Comparison of ENCODE assay signal across 24 cellular contexts in genomic region chr5:68467791-68468190, GRCh38.
"Had no signal": no experiment of that assay in that cellular context is flagged by ENCODE, and none has a peak within 500 bp of the region (broad histone marks: within the 10 kb centered on the region; RNA-seq: fewer than 3 reads in every experiment).

No MANE protein-coding gene starts in this region.

- H3K4me1 ChIP-seq: esophagus muscularis mucosa, foreskin keratinocyte, gastroesophageal sphincter, psoas muscle, stomach had no signal

- H3K9me3 ChIP-seq: esophagus muscularis mucosa, gastroesophageal sphincter, ovary, psoas muscle, stomach, thyroid gland had no signal

- DNase-seq: dermis blood vessel endothelial cell; effector memory CD4-positive, alpha-beta T cell; heart left ventricle; hippocampal formation; left cardiac atrium; mesendoderm; midbrain; natural killer cell; occipital lobe; ovary; posterior cingulate gyrus; psoas muscle; right cardiac atrium; stimulated activated CD4-positive, alpha-beta T cell treated with anti-CD3 and anti-CD28 coated beads, Interleukin-15, amount 100 ng/mL, for 24 hours; stimulated activated CD4-positive, alpha-beta T cell treated with anti-CD3 and anti-CD28 coated beads, Interleukin-4, amount 100 ng/mL, for 1 hour; stimulated activated CD8-positive, alpha-beta memory T cell treated with anti-CD3 and anti-CD28 coated beads, Interleukin-4, amount 100 ng/mL, for 48 hours; stimulated activated naive CD4-positive, alpha-beta T cell treated with Interleukin-2 at 50 U/mL for 16 hours; stomach; thyroid gland had no signal

- ATAC-seq: foreskin keratinocyte, gastroesophageal sphincter, heart left ventricle, left cardiac atrium, natural killer cell, psoas muscle, right cardiac atrium had no signal

- H3K27me3 ChIP-seq: esophagus muscularis mucosa, foreskin keratinocyte, gastroesophageal sphincter, heart left ventricle, ovary, stomach, thyroid gland had no signal

- H3K36me3 ChIP-seq: esophagus muscularis mucosa, gastroesophageal sphincter, heart left ventricle, ovary, stomach, thyroid gland had no signal

- H3K4me3 ChIP-seq: coronary artery, esophagus muscularis mucosa, gastroesophageal sphincter, heart left ventricle, ovary, psoas muscle, skin epidermis, stomach, thyroid gland had no signal

- H3K27ac ChIP-seq: coronary artery, esophagus muscularis mucosa, foreskin keratinocyte, gastroesophageal sphincter, heart left ventricle, ovary, psoas muscle, stomach, thyroid gland had no signal
